ENCODE assay signal across 1 cellular context in genomic region chr2:195533771-195534642, GRCh38.
TF ChIP-seq lines count a peak whose summit lies in the region.

No MANE protein-coding gene starts in this region.

TF ChIP-seq in SK-N-SH, 30 proteins besides CTCF, POLR2A, EP300 and RAD21 (continued from another document):
- TF ChIP-seq REST (IDR thresholded peaks at IDR 0.05; ENCODE audit: low read depth, low read length) (0 out of 2 replicates have a peak, but pooled peaks have one; percentile 48), SIN3A (IDR thresholded peaks at IDR 0.05; ENCODE audit: borderline replicate concordance, low read depth, low read length) (no peak), RCOR1 (IDR thresholded peaks at IDR 0.05; ENCODE audit: low read length) (no peak), JUND (IDR thresholded peaks at IDR 0.05) (peak; percentile 61), USF2 (IDR thresholded peaks at IDR 0.05; ENCODE audit: borderline replicate concordance, low read depth, low read length) (no peak), ELF1 (IDR thresholded peaks at IDR 0.05) (no peak), MXI1 (IDR thresholded peaks at IDR 0.05; ENCODE audit: low read depth, low read length) (no peak), MAX (IDR thresholded peaks at IDR 0.05; ENCODE audit: low read depth) (0 out of 2 replicates have a peak, but pooled peaks have one; percentile 46), FOSL2 (IDR thresholded peaks at IDR 0.05; ENCODE audit: borderline replicate concordance, low read depth) (peak; percentile 74)
